ENCODE assay signal across 16 cellular contexts in genomic region chr4:76279462-76279861, GRCh38. TPM values are rescaled to one million over a fixed set of nuclear protein-coding genes. Genes with fewer than 3 reads are reported as not detected.
DNase-seq lines count a peak whose midpoint lies in the region; ATAC-seq and TF ChIP-seq lines count a peak whose summit lies in the region.
"Had no signal": no experiment of that assay in that cellular context is flagged by ENCODE, and none has a peak within 500 bp of the region (broad histone marks: within the 10 kb centered on the region; RNA-seq: fewer than 3 reads in every experiment).

No MANE protein-coding gene starts in this region.

- CTCF ChIA-PET in MCF 10A (lab: Yijun Ruan, JAX) (interaction anchor here (1.1 to 1.8 kb wide), 2 partner anchors 9 to 100 kb away, joined by 3 to 8 read pairs; no protein-coding TSS in a partner anchor), HCT116 (lab: Charles Lee) (interaction anchor here (1.2 kb wide), 1 partner anchor 98 kb away, joined by 4 read pairs; no protein-coding TSS in a partner anchor)

- H3K9me3 Mint-ChIP-seq in MCF 10A (ENCODE audit: unreplicated experiment) = no peaks in the 10 kb centered on the region

- no peak overlapping the region for H3K4me3 Mint-ChIP-seq in MCF 10A (ENCODE audit: unreplicated experiment)

- DNase-seq in MCF 10A (ENCODE audit: unreplicated experiment) (peak; percentile 10), breast epithelium (ENCODE audit: low spot score in 2 of 2) (no peak), HCT116 (ENCODE audit: low read depth, low spot score) (no peak), T-helper 9 cell (peak; percentile 18), aorta (no peak), pons (ENCODE audit: low spot score) (no peak), SIG-M5 treated with dmso at 0.1 percent for 504 hours (lab: John Stamatoyannopoulos, UW; ENCODE audit: unreplicated experiment) (no peak)
- peak; percentile 30 for DNase-seq in stimulated activated CD8-positive, alpha-beta memory T cell treated with anti-CD3 and anti-CD28 coated beads, Interleukin-4, amount 100 ng/mL, for 48 hours
- DNase-seq: activated naive CD4-positive, alpha-beta T cell; COR-L47; EL; KG1; midbrain; NCI-H774 had no signal

- H3K27ac ChIP-seq in breast epithelium (no peak overlapping the region), HCT116 (ENCODE audit: low read depth, low read length) (no peak overlapping the region), aorta (ENCODE audit: low read depth in 1 of 2, low read length in 2 of 2) (no peak overlapping the region)
- H3K27ac ChIP-seq: gastroesophageal sphincter had no signal

- H3K4me3 ChIP-seq in breast epithelium = no peak overlapping the region
- no peak overlapping the region for H3K4me3 ChIP-seq in HCT116 (replicated peaks in 1 of 2; ENCODE audit: low read depth in 1 of 2, low read length in 2 of 2)
- no peak overlapping the region for H3K4me3 ChIP-seq in aorta (ENCODE audit: low read length in 2 of 2)
- H3K4me3 ChIP-seq: gastroesophageal sphincter, GM12878 had no signal

- H3K4me1 Mint-ChIP-seq in MCF 10A (ENCODE audit: insufficient read depth, unreplicated experiment) = peaks cover 5% of the 10 kb centered on the region

- no peak overlapping the region for H3K4me2 ChIP-seq in HCT116 (ENCODE audit: low read length)

- no peak for ATAC-seq in HCT116
- no peak for ATAC-seq in aorta (ENCODE audit: low FRiP score)
- ATAC-seq: gastroesophageal sphincter, GM12878 had no signal

- no peaks in the 10 kb centered on the region for H3K27me3 ChIP-seq in breast epithelium
- no peaks in the 10 kb centered on the region for H3K27me3 ChIP-seq in HCT116 (ENCODE audit: insufficient read depth, low read length)
- H3K27me3 ChIP-seq in aorta (ENCODE audit: control insufficient read depth in 1 of 2, insufficient read depth in 2 of 2, low read length in 1 of 2) = no peaks in the 10 kb centered on the region
- H3K27me3 ChIP-seq: gastroesophageal sphincter had no signal

- H3K27me3 Mint-ChIP-seq in MCF 10A (ENCODE audit: insufficient read depth, unreplicated experiment) = no peaks in the 10 kb centered on the region

- H3K36me3 ChIP-seq in breast epithelium (no peaks in the 10 kb centered on the region), HCT116 (ENCODE audit: control insufficient read depth in 1 of 2, insufficient read depth in 2 of 2, low read length in 2 of 2) (no peaks in the 10 kb centered on the region), aorta (ENCODE audit: control insufficient read depth in 1 of 2, insufficient read depth in 2 of 2, low read length in 1 of 2) (peaks cover 0 to 2% of the 10 kb centered on the region in 2 donors)
- H3K36me3 ChIP-seq: gastroesophageal sphincter had no signal

- TF ChIP-seq RAD21 in HCT116 (IDR thresholded peaks at IDR 0.05; ENCODE audit: low read depth) = peak; percentile 53; the same call in 1 of the 2 replicates

- intact Hi-C loops in MCF 10A (cut with micrococcal nuclease) = no loop called here
- intact Hi-C loops in breast epithelium (cut with DNase I; ENCODE audit: low total_unique reads) = no loop called here
- intact Hi-C loops in HCT116 (cut with micrococcal nuclease) = no loop called here
- intact Hi-C loops in aorta (cut with DNase I) = no loop called here

- POLR2A ChIA-PET in MCF 10A (lab: Yijun Ruan, JAX) (interaction anchor here (0.6 to 1.9 kb wide), 5 partner anchors 9 to 27 kb away, joined by 3 to 12 read pairs (median 5); partner anchors contain the start of gene STBD1), HCT116 (lab: Charles Lee) (no interaction called here)

- no peak overlapping the region for H3K9ac ChIP-seq in HCT116 (ENCODE audit: low read length)

- no peak overlapping the region for H2AFZ ChIP-seq in HCT116 (ENCODE audit: low read depth, low read length, poor library complexity, severe bottlenecking)

- H3K4me1 ChIP-seq in breast epithelium (no peaks in the 10 kb centered on the region), HCT116 (ENCODE audit: control insufficient read depth in 1 of 2, insufficient read depth in 2 of 2, low read length in 2 of 2) (no peaks in the 10 kb centered on the region), aorta (ENCODE audit: control insufficient read depth in 1 of 2, insufficient read depth in 2 of 2, low read length in 2 of 2) (no peaks in the 10 kb centered on the region)
- H3K4me1 ChIP-seq: gastroesophageal sphincter had no signal

- TF ChIP-seq POLR2A in breast epithelium (IDR thresholded peaks at IDR 0.05) = no peak
- TF ChIP-seq POLR2A in HCT116 (IDR thresholded peaks at IDR 0.05; ENCODE audit: borderline replicate concordance, extremely low read depth, insufficient read depth, insufficient read length) = no peak

- no peaks in the 10 kb centered on the region for H3K9me3 ChIP-seq in breast epithelium
- H3K9me3 ChIP-seq in HCT116 (ENCODE audit: control insufficient read depth in 1 of 2, insufficient read depth in 1 of 2, low read depth in 1 of 2, low read length in 2 of 2) = no peaks in the 10 kb centered on the region
- H3K9me3 ChIP-seq in aorta (ENCODE audit: control insufficient read depth, low read length) = peaks cover 1% of the 10 kb centered on the region
- H3K9me3 ChIP-seq: gastroesophageal sphincter had no signal

- RAD21 ChIA-PET in HCT116 (lab: Charles Lee; ENCODE audit: low non-redundant PET in 1 of 2, low total read pairs in 2 of 2, uncharacterized antibody in 2 of 2, unreplicated experiment in 2 of 2) = no interaction called here

- no peaks in the 10 kb centered on the region for H3K79me2 ChIP-seq in HCT116 (ENCODE audit: insufficient read depth, low read length)

- BruUV-seq in MCF 10A (replicated peaks; lab: Mats Ljungman, UMichigan) (no TSS peak), HCT116 (replicated peaks; lab: Mats Ljungman, UMichigan) (no TSS peak)

- no peaks in the 10 kb centered on the region for H3K36me3 Mint-ChIP-seq in MCF 10A (ENCODE audit: insufficient read depth, unreplicated experiment)

- no peaks in the 10 kb centered on the region for H4K20me1 ChIP-seq in HCT116 (ENCODE audit: insufficient read depth)

- TF ChIP-seq CTCF in MCF 10A (IDR thresholded peaks at IDR 0.05; ENCODE audit: unreplicated experiment) (no peak), breast epithelium (IDR thresholded peaks at IDR 0.05) (no peak), HCT116 (IDR thresholded peaks at IDR 0.05 in 2 of 3, conservative IDR thresholded peaks at IDR 0.05 in 1 of 3; ENCODE audit: borderline replicate concordance in 1 of 3, insufficient read depth in 1 of 3, low read depth in 2 of 3, low read length in 2 of 3) (0 out of 6 replicates have a peak, but pooled peaks of 2 of the 3 experiments have one; percentile 8 to 15)

- 77 to 79% methylated on average over 4 of the region's 4 CpGs for WGBS in aorta, 2 donors

- no peak overlapping the region for H3K27ac Mint-ChIP-seq in MCF 10A (ENCODE audit: low read depth, unreplicated experiment)

- H3K9me2 ChIP-seq in HCT116 (ENCODE audit: insufficient read depth) = no peaks in the 10 kb centered on the region

TF ChIP-seq in HCT116, 20 proteins besides CTCF, POLR2A, EP300 and RAD21:
- TF ChIP-seq ZNF274 (IDR thresholded peaks at IDR 0.05; ENCODE audit: low read depth, low read length) (no peak), CEBPB (IDR thresholded peaks at IDR 0.05; ENCODE audit: low read depth) (no peak), SP1 (IDR thresholded peaks at IDR 0.05; ENCODE audit: low read depth) (no peak), POLR2AphosphoS5 (IDR thresholded peaks at IDR 0.05; ENCODE audit: low read depth, low read length) (no peak)
TF ChIP-seq in HCT116: peak in this region for 0.

RNA-seq across cellular contexts. Expression of gene STBD1, which starts 27.1 kb away (rescaled TPM):
- 3.7 and 5.7 TPM in 2 replicates for total RNA-seq in MCF 10A (2022)
- 10 to 100 TPM in 1 of 3 donors, 1 to 10 TPM in 2; 7.3 to 24.0 (median 8.8) TPM for total RNA-seq in breast epithelium
- 5.6 TPM for total RNA-seq in HCT116 (2021; ENCODE audit: unreplicated experiment)
- 11.9 and 12.5 TPM in 2 replicates for polyA plus RNA-seq in HCT116 (2012)
- 10 to 100 TPM; 11.6 to 16.8 TPM for total RNA-seq in aorta
- 10 to 100 TPM in 1 of 2 donors, 1 to 10 TPM in 1; 7.4 to 11.9 TPM for polyA plus RNA-seq in aorta
- total RNA-seq: GM12878 had no signal

RNA-seq across cellular contexts. Expression of gene FAM47E, which starts 27.9 kb away (rescaled TPM):
- total RNA-seq in MCF 10A (2022) = 1.0 TPM in 2 replicates
- total RNA-seq in breast epithelium = 10 to 100 TPM in 1 of 3 donors, 1 to 10 TPM in 2; 6.1 to 17.9 (median 9.5) TPM
- 0.91 TPM for total RNA-seq in HCT116 (2021; ENCODE audit: unreplicated experiment)
- polyA plus RNA-seq in HCT116 (2012) = 0.54 and 0.65 TPM in 2 replicates
- total RNA-seq in aorta = 1 to 10 TPM; 1.8 to 2.4 TPM
- polyA plus RNA-seq in aorta = 1 to 10 TPM; 1.2 to 1.9 TPM
- total RNA-seq: GM12878 had no signal

Comparison
In these comparisons a context has a peak if more than half of its experiments do, and no peak if none do; other contexts are left out.
1. DNase-seq: peak in MCF 10A (single experiment), T-helper 9 cell (single experiment) and stimulated activated CD8-positive, alpha-beta memory T cell treated with anti-CD3 and anti-CD28 coated beads, Interleukin-4, amount 100 ng/mL, for 48 hours (single experiment); none in breast epithelium (0 of 2), HCT116 (single experiment), aorta (0 of 2), pons (single experiment) and SIG-M5 treated with dmso at 0.1 percent for 504 hours (single experiment).
2. CTCF ChIP-seq: peak in HCT116 (2 of 3); none in MCF 10A (single experiment) and breast epithelium (0 of 3).